ENCODE assay signal across 8 cellular contexts in the genomic region with DNA sequence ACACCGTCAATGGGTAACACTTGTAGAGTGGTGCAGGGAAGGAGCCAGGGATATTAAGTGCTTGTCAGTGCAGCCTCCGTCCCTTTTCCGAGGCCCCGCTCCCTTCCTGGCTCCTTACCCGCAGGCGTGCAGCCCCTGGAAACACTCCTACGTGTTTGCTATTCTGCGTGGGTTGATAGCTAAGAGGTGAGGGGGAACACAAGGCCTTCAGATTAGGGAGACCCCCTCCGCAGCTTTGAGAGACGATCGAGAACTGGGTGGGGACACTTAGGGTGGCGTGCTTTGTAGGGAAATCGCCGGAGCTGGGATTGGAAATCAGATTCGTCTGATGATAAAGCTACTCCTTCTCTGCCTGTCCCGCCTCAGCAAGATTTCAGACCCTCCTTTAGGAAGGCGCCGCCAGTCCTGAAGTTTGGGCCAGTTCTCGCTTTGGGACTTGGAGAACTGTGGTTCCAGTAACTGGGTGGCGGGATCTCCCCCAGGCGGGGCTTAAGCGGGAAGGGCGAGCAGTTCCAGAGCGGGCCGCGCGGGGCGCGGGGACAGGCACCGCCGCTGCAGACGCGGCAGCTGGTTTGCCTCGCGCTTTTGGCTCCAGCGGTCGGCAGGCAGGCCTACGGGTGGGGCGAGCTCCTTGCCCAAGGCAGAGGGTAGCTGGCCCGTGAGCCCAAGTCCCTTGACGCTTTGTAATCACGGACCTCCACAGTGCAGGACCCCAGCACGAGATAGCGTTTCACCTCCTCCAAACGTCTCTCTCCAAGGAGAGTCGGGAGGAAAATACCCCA. TPM values are rescaled to one million over a fixed set of nuclear protein-coding genes. Genes with fewer than 3 reads are reported as not detected.
DNase-seq lines count a peak whose midpoint lies in the region; ATAC-seq and TF ChIP-seq lines count a peak whose summit lies in the region.

No MANE protein-coding gene starts in this region.

- H3K36me3 Mint-ChIP-seq in endodermal cell (ENCODE audit: low read depth): no peaks in the 10 kb centered on the region

- H3K27me3 Mint-ChIP-seq in endodermal cell (ENCODE audit: insufficient read depth): peaks cover 70% of the 10 kb centered on the region

- peaks cover 19% of the 10 kb centered on the region for H3K4me1 Mint-ChIP-seq in endodermal cell

- peak overlapping the region; percentile 50 for H3K4me3 Mint-ChIP-seq in endodermal cell

- H3K9me3 ChIP-seq in A673 (ENCODE audit: low read depth, low read length, poor library complexity, severe bottlenecking) (no peaks in the 10 kb centered on the region), endodermal cell (ENCODE audit: control insufficient read depth, low read length) (no peaks in the 10 kb centered on the region), mesodermal cell (ENCODE audit: control insufficient read depth, low read length) (no peaks in the 10 kb centered on the region)

- H3K4me3 ChIP-seq in A673 (ENCODE audit: low read depth, low read length, poor library complexity, severe bottlenecking) (peak overlapping the region; percentile 44), endodermal cell (ENCODE audit: low read length) (peak overlapping the region; percentile 69), mesodermal cell (ENCODE audit: extremely low read depth, insufficient read depth, low read length, poor library complexity, severe bottlenecking) (peak overlapping the region; percentile 5)

- intact Hi-C loops in A673 (cut with micrococcal nuclease; ENCODE audit: unreplicated experiment): no loop called here

- H3K27ac Mint-ChIP-seq in endodermal cell: no peak overlapping the region

- 15 to 37% methylated on average over 12 to 46 of the region's 46 CpGs for WGBS in endodermal cell (ENCODE audit: insufficient coverage in 1 of 2, insufficient read length in 1 of 2), 2 experiments
- WGBS in mesodermal cell (ENCODE audit: insufficient coverage in 2 of 2), 2 experiments: 9 to 18% methylated on average over 29 to 39 of the region's 46 CpGs

- H3K27me3 ChIP-seq in A673 (replicated peaks; ENCODE audit: insufficient read depth, low read depth, low read length, poor library complexity) (peaks cover 7% of the 10 kb centered on the region), endodermal cell (ENCODE audit: control insufficient read depth, insufficient read depth, low read length, poor library complexity, severe bottlenecking) (peaks cover 62% of the 10 kb centered on the region)

- peaks cover 17% of the 10 kb centered on the region for H3K4me1 ChIP-seq in A673 (ENCODE audit: insufficient read depth, low read length, poor library complexity, severe bottlenecking)
- peaks cover 6% of the 10 kb centered on the region for H3K4me1 ChIP-seq in endodermal cell (ENCODE audit: control insufficient read depth, insufficient read depth, low read length)
- peaks cover 9% of the 10 kb centered on the region for H3K4me1 ChIP-seq in mesodermal cell (ENCODE audit: control insufficient read depth, insufficient read depth, low read length, poor library complexity, severe bottlenecking)

- CTCF ChIA-PET in A673 (lab: Charles Lee): no interaction called here

- H3K27ac ChIP-seq in A673 (ENCODE audit: low read depth, low read length, poor library complexity, severe bottlenecking) (no peak overlapping the region), endodermal cell (ENCODE audit: low read depth, low read length) (no peak overlapping the region), mesodermal cell (ENCODE audit: low read depth, low read length, severe bottlenecking) (no peak overlapping the region)

- ATAC-seq in GM18858 (IDR thresholded peaks at IDR 0.05; ENCODE audit: unreplicated experiment): peak; percentile 79
- ATAC-seq in HG03159 (IDR thresholded peaks at IDR 0.05; ENCODE audit: unreplicated experiment): peak; percentile 92

- H3K36me3 ChIP-seq in A673 (ENCODE audit: insufficient read depth, low read length, poor library complexity, severe bottlenecking) (no peaks in the 10 kb centered on the region), endodermal cell (ENCODE audit: control insufficient read depth, insufficient read depth, low read length) (no peaks in the 10 kb centered on the region), mesodermal cell (ENCODE audit: control insufficient read depth, insufficient read depth, low read length) (no peaks in the 10 kb centered on the region)

- POLR2A ChIA-PET in A673 (lab: Charles Lee; ENCODE audit: low non-redundant PET): no interaction called here

- no TSS peak for BruUV-seq in A673 (replicated peaks; lab: Mats Ljungman, UMichigan)

- TF ChIP-seq CTCF in A673 (conservative IDR thresholded peaks at IDR 0.05; ENCODE audit: low read depth, low read length) (peak; percentile 57), endodermal cell (conservative IDR thresholded peaks at IDR 0.05) (peak; percentile 88)

- no peak overlapping the region for H3K9ac ChIP-seq in endodermal cell (ENCODE audit: extremely low read depth, low read length, poor library complexity, severe bottlenecking)

- DNase-seq in A673 (ENCODE audit: low spot score) (peak; percentile 68), NCI-H524 (lab: John Stamatoyannopoulos, UW) (peak; percentile 56 to 81), endodermal cell (peak; percentile 95)
- DNase-seq in activated CD8-positive, alpha-beta memory T cell treated with anti-CD3 and anti-CD28 coated beads for 48 hours (ENCODE audit: low read depth in 2 of 3, low spot score in 2 of 3): peak; percentile 30 to 47 (median 33)
- peak; percentile 12 for DNase-seq in stimulated activated CD8-positive, alpha-beta memory T cell treated with anti-CD3 and anti-CD28 coated beads, Interleukin-15, amount 100 ng/mL, for 1 hour (ENCODE audit: low read depth)

- H3K9me3 Mint-ChIP-seq in endodermal cell: no peaks in the 10 kb centered on the region

RNA-seq across cellular contexts. Expression of gene FAM107A, which starts 8.0 kb away (rescaled TPM):
- total RNA-seq in A673 (2021) (not detected in 2 replicates), endodermal cell (not detected)
- 2.4 TPM for polyA plus RNA-seq in endodermal cell (2013, experiment 1 of 2)
- polyA plus RNA-seq in endodermal cell (2013, experiment 2 of 2): 2.2 TPM
- not detected for polyA plus RNA-seq in mesodermal cell (2013, experiment 1 of 2)
- polyA plus RNA-seq in mesodermal cell (2013, experiment 2 of 2): 0.10 TPM

RNA-seq across cellular contexts. Expression of gene ACOX2, which starts 48.2 kb away (rescaled TPM):
- total RNA-seq in A673 (2021) (5.4 and 7.2 TPM in 2 replicates), endodermal cell (1 to 10 TPM; 6.6 to 9.8 TPM)
- 6.2 TPM for polyA plus RNA-seq in endodermal cell (2013, experiment 1 of 2)
- 6.3 TPM for polyA plus RNA-seq in endodermal cell (2013, experiment 2 of 2)
- 3.8 TPM for polyA plus RNA-seq in mesodermal cell (2013, experiment 1 of 2)
- 4.0 TPM for polyA plus RNA-seq in mesodermal cell (2013, experiment 2 of 2)

Comparison
In these comparisons a context has a peak if more than half of its experiments do, and no peak if none do; other contexts are left out.
1. DNase-seq: peak in every context shown above with its lines; median percentile 95 in endodermal cell; 68 in NCI-H524; 68 in A673; 33 in activated CD8-positive, alpha-beta memory T cell treated with anti-CD3 and anti-CD28 coated beads for 48 hours; 12 in stimulated activated CD8-positive, alpha-beta memory T cell treated with anti-CD3 and anti-CD28 coated beads, Interleukin-15, amount 100 ng/mL, for 1 hour.
2. H3K4me3 ChIP-seq: peak in every context shown above with its lines; median percentile 69 in endodermal cell; 44 in A673; 5 in mesodermal cell.